Comparison of ENCODE assay signal across 25 cellular contexts in genomic region chr11:123110397-123110796, GRCh38. TPM values are rescaled to one million over a fixed set of nuclear protein-coding genes. Genes with fewer than 3 reads are reported as not detected.
A peak's percentile ranks its signal among the peaks of the same experiment; 100 is the strongest.
DNase-seq lines count a peak whose midpoint lies in the region; ATAC-seq, FAIRE-seq and TF ChIP-seq lines count a peak whose summit lies in the region.
"Had no signal": no experiment of that assay in that cellular context is flagged by ENCODE, and none has a peak within 500 bp of the region (broad histone marks: within the 10 kb centered on the region; RNA-seq: fewer than 3 reads in every experiment).

No MANE protein-coding gene starts in this region.

- WGBS in IMR-90 (ENCODE audit: extremely low coverage in 2 of 2, insufficient read length in 1 of 2), 2 experiments = 100% methylated on average over 1 of the region's 8 CpGs; no CpG with 5 or more reads in 1 of the 2 experiments
- WGBS in small intestine, 3 donors = 24 to 65% (median 39%) methylated on average over 8 of the region's 8 CpGs

- no peak for TF ChIP-seq RAD21 in IMR-90 (IDR thresholded peaks at IDR 0.05; ENCODE audit: low read length)

- no peaks in the 10 kb centered on the region for H3K36me3 Mint-ChIP-seq in CD4-positive, alpha-beta memory T cell
- H3K36me3 Mint-ChIP-seq: CD14-positive monocyte had no signal

- ATAC-seq in IMR-90 (ENCODE audit: low read depth) = no peak
- no peak for ATAC-seq in HG03025 (IDR thresholded peaks at IDR 0.05; ENCODE audit: low FRiP score, unreplicated experiment)
- ATAC-seq: activated CD4-positive, CD25-positive, alpha-beta regulatory T cell treated with anti-CD3 and anti-CD28 coated beads, Interleukin-2, amount 50 U/mL, for 24 hours had no signal

- BruUV-seq in IMR-90 (replicated peaks; lab: Mats Ljungman, UMichigan) = no TSS peak

- H3K4me2 ChIP-seq in IMR-90 (ENCODE audit: low read depth, low read length) = no peak overlapping the region

- no peaks in the 10 kb centered on the region for H4K20me1 ChIP-seq in IMR-90 (ENCODE audit: insufficient read depth, low read length)

- no peaks in the 10 kb centered on the region for H3K9me3 ChIP-seq in CD4-positive, alpha-beta memory T cell (ENCODE audit: control insufficient read depth in 1 of 2, low read length in 2 of 2)
- H3K9me3 ChIP-seq in IMR-90 (ENCODE audit: control insufficient read depth, insufficient read depth, low read length) (no peaks in the 10 kb centered on the region), small intestine (ENCODE audit: control insufficient read depth, low read depth) (no peaks in the 10 kb centered on the region)
- H3K9me3 ChIP-seq: breast epithelium, colonic mucosa, transverse colon had no signal

- no peak for TF ChIP-seq CTCF in IMR-90 (conservative IDR thresholded peaks at IDR 0.05; ENCODE audit: low read depth, low read length)

- H3K27ac Mint-ChIP-seq in CD4-positive, alpha-beta memory T cell = no peak overlapping the region

- H3K79me1 ChIP-seq in IMR-90 (ENCODE audit: low read depth in 1 of 2, low read length in 2 of 2) = peaks cover 44 to 81% of the 10 kb centered on the region in 2 experiments

- in situ Hi-C loops in IMR-90 (cut with MboI; ENCODE audit: low sequenced_read_pairs) = loop anchor here (5.0 kb wide), 1 partner anchor 137 kb away; no protein-coding TSS in a partner anchor

- no peak overlapping the region for H4K5ac ChIP-seq in IMR-90 (ENCODE audit: low read depth, low read length)

- H3K56ac ChIP-seq in IMR-90 (ENCODE audit: extremely low read depth, insufficient read depth, low read length) = no peak overlapping the region

- H2BK20ac ChIP-seq in IMR-90 (ENCODE audit: low read depth, low read length) = no peak overlapping the region

- no peak overlapping the region for H3K18ac ChIP-seq in IMR-90 (ENCODE audit: low read depth, low read length)

- CTCF ChIA-PET in CD4-positive, alpha-beta memory T cell (lab: Charles Lee; ENCODE audit: partially characterized antibody) = interaction anchor here (0.6 to 16.6 kb wide), 22 partner anchors 9 to 368 kb away, joined by 3 to 414 read pairs (median 6); partner anchors contain the start of gene HSPA8
- CTCF ChIA-PET in IMR-90 (lab: Yijun Ruan, JAX) = interaction anchor here (1.4 to 5.0 kb wide), 3 partner anchors 55 to 136 kb away, joined by 6 to 42 read pairs (median 10); no protein-coding TSS in a partner anchor

- no peak overlapping the region for H3K14ac ChIP-seq in IMR-90 (replicated peaks; ENCODE audit: low read depth, low read length)

- H3K27me3 ChIP-seq in CD4-positive, alpha-beta memory T cell (ENCODE audit: insufficient read depth, low read length) = no peaks in the 10 kb centered on the region
- H3K27me3 ChIP-seq in IMR-90 (ENCODE audit: control insufficient read depth, insufficient read depth, low read length) (no peaks in the 10 kb centered on the region), small intestine (ENCODE audit: control insufficient read depth in 2 of 2, insufficient read depth in 2 of 2, low read length in 2 of 2) (no peaks in the 10 kb centered on the region)
- H3K27me3 ChIP-seq: breast epithelium, colonic mucosa, transverse colon had no signal

- H3K9ac ChIP-seq in IMR-90 (ENCODE audit: low read depth, low read length) = no peak overlapping the region

- peaks cover 0 to under 1% (median 0%) of the 10 kb centered on the region in 8 donors for H3K9me3 Mint-ChIP-seq in CD4-positive, alpha-beta memory T cell

- no peak overlapping the region for H2BK15ac ChIP-seq in IMR-90 (ENCODE audit: low read depth, low read length)

- H3K4ac ChIP-seq in IMR-90 (ENCODE audit: low read depth, low read length) = no peak overlapping the region

- no peak overlapping the region for H2BK120ac ChIP-seq in IMR-90 (ENCODE audit: low read depth, low read length)

- no peaks in the 10 kb centered on the region for H3K36me3 ChIP-seq in CD4-positive, alpha-beta memory T cell (ENCODE audit: insufficient read depth, low read length)
- peaks cover 25% of the 10 kb centered on the region for H3K36me3 ChIP-seq in IMR-90 (ENCODE audit: control insufficient read depth, insufficient read depth, low read length)
- H3K36me3 ChIP-seq in small intestine (ENCODE audit: control insufficient read depth in 2 of 2, insufficient read depth in 2 of 2, low read length in 2 of 2) = no peaks in the 10 kb centered on the region
- H3K36me3 ChIP-seq: breast epithelium, colonic mucosa, transverse colon had no signal

- 0 out of 2 replicates have a peak overlapping the region, but pooled peaks have one; percentile 20 for H2AK5ac ChIP-seq in IMR-90 (ENCODE audit: low read depth, low read length)

- peaks cover 5 to 9% (median 6%) of the 10 kb centered on the region in 4 donors for H3K4me1 Mint-ChIP-seq in CD4-positive, alpha-beta memory T cell

- H2BK5ac ChIP-seq in IMR-90 (ENCODE audit: low read depth, low read length, poor library complexity, severe bottlenecking) = no peak overlapping the region

- no peak for DNase-seq in CD4-positive, alpha-beta memory T cell
- no peak for DNase-seq in IMR-90
- DNase-seq in left kidney (ENCODE audit: low read depth, low spot score) = peak; percentile 73
- peak; percentile 43 for DNase-seq in small intestine
- DNase-seq in C1 segment of cervical spinal cord (lab: John Stamatoyannopoulos, UW) = no peak
- DNase-seq in activated CD4-positive, CD25-positive, alpha-beta regulatory T cell treated with anti-CD3 and anti-CD28 coated beads, Interleukin-2, amount 50 U/mL, for 72 hours = no peak
- DNase-seq: activated effector memory CD4-positive, alpha-beta T cell treated with anti-CD3 and anti-CD28 coated beads, Interleukin-2, amount 50 U/mL, for 16 hours; activated T-cell treated with anti-CD3 and anti-CD28 coated beads, Interleukin-2, amount 50 U/mL, for 1 hour; amniotic stem cell; colonic mucosa; DMS 273 treated with DMSO at 0.1 percent for 48 hours; effector memory CD4-positive, alpha-beta T cell; EL; foreskin fibroblast; left cardiac atrium; mammary epithelial cell; MV-4-11; NCI-H446 treated with DMSO at 0.1 percent for 48 hours; T-helper 1 cell; transverse colon had no signal

- peak overlapping the region in 5 of 8 donors; percentile 7 to 57 (median 23) for H3K4me3 Mint-ChIP-seq in CD4-positive, alpha-beta memory T cell
- H3K4me3 Mint-ChIP-seq: CD14-positive monocyte had no signal

- no peak overlapping the region for H4K91ac ChIP-seq in IMR-90 (ENCODE audit: insufficient read depth, low read depth, low read length)

- FAIRE-seq in small intestine (lab: Jason Lieb, UNC) = no peak
- FAIRE-seq: GM12891 had no signal

- H2AK9ac ChIP-seq in IMR-90 (replicated peaks; ENCODE audit: low read depth, low read length, poor library complexity) = no peak overlapping the region

- intact Hi-C loops in CD4-positive, alpha-beta memory T cell (cut with micrococcal nuclease) = no loop called here
- intact Hi-C loops in IMR-90 (cut with micrococcal nuclease) = loop anchor here (2.0 to 5.0 kb wide), 2 partner anchors 56 to 82 kb away; no protein-coding TSS in a partner anchor

- no peaks in the 10 kb centered on the region for H3K27me3 Mint-ChIP-seq in CD4-positive, alpha-beta memory T cell

- no peak overlapping the region for H3K27ac ChIP-seq in CD4-positive, alpha-beta memory T cell (ENCODE audit: low read depth, low read length)
- H3K27ac ChIP-seq in IMR-90 (ENCODE audit: insufficient read depth, low read length) (no peak overlapping the region), small intestine (ENCODE audit: low read depth in 1 of 2, low read length in 1 of 2) (no peak overlapping the region)
- H3K27ac ChIP-seq: colonic mucosa had no signal

- H3K23ac ChIP-seq in IMR-90 (ENCODE audit: low read depth, low read length) = no peak overlapping the region

- TF ChIP-seq POLR2A in IMR-90 (IDR thresholded peaks at IDR 0.05; ENCODE audit: low read depth, low read length) = no peak

- H3K4me1 ChIP-seq in CD4-positive, alpha-beta memory T cell (ENCODE audit: insufficient read depth, low read length) = peaks cover 5% of the 10 kb centered on the region
- H3K4me1 ChIP-seq in IMR-90 (ENCODE audit: control insufficient read depth, insufficient read depth, low read length) (peaks cover 13% of the 10 kb centered on the region), small intestine (ENCODE audit: control insufficient read depth in 2 of 2, insufficient read depth in 1 of 2, low read depth in 1 of 2, low read length in 1 of 2) (no peaks in the 10 kb centered on the region)
- H3K4me1 ChIP-seq: colonic mucosa had no signal

- POLR2A ChIA-PET in CD4-positive, alpha-beta memory T cell (lab: Charles Lee; ENCODE audit: partially characterized antibody) = interaction anchor here (0.6 to 2.2 kb wide), 8 partner anchors 10 to 137 kb away, joined by 3 to 8 read pairs (median 4); partner anchors contain the start of gene HSPA8
- POLR2A ChIA-PET in IMR-90 (lab: Charles Lee; ENCODE audit: unreplicated experiment) = no interaction called here

- H4K8ac ChIP-seq in IMR-90 (ENCODE audit: low read depth in 2 of 2, low read length in 2 of 2) = peak overlapping the region in 1 of 2 experiments; percentile 15; a peak in 1 of 4 replicates

- dilution Hi-C loops in IMR-90 (cut with HindIII; ENCODE audit: low sequenced_read_pairs, unreplicated experiment) = loop anchor here (25.0 kb wide), 1 partner anchor 152 kb away; no protein-coding TSS in a partner anchor

- peaks cover 14% of the 10 kb centered on the region for H3K9me1 ChIP-seq in IMR-90 (ENCODE audit: insufficient read depth, low read length)

- no peak overlapping the region for H2AFZ ChIP-seq in IMR-90 (replicated peaks; ENCODE audit: low read length, poor library complexity)

- H3K4me3 ChIP-seq in CD4-positive, alpha-beta memory T cell (ENCODE audit: low read length in 2 of 2) = no peak overlapping the region
- H3K4me3 ChIP-seq in IMR-90 (ENCODE audit: insufficient read depth, low read depth, low read length) = no peak overlapping the region
- H3K4me3 ChIP-seq in small intestine (ENCODE audit: low read depth in 1 of 2, low read length in 2 of 2) = no peak overlapping the region
- H3K4me3 ChIP-seq: breast epithelium, colonic mucosa, transverse colon had no signal

TF ChIP-seq in IMR-90, 13 proteins besides CTCF, POLR2A, EP300 and RAD21 (continues in another document):
- no peak for TF ChIP-seq CHD1 (IDR thresholded peaks at IDR 0.05; ENCODE audit: low read depth, low read length)

RNA-seq across cellular contexts. Expression of gene HSPA8, which starts 48.5 kb away (rescaled TPM):
- total RNA-seq in CD4-positive, alpha-beta memory T cell = 100 to 1,000 TPM; 809 to 852 TPM
- 1,000 to 10,000 TPM; 1,622 to 1,778 TPM for polyA plus RNA-seq in CD4-positive, alpha-beta memory T cell
- total RNA-seq in IMR-90 (2012; rRNA removed) = 4,053 and 4,346 TPM in 2 replicates
- polyA plus RNA-seq in IMR-90 (2012; rRNA removed) (2,309 and 2,607 TPM in 2 replicates), small intestine (100 to 1,000 TPM; 389 to 590 (median 518) TPM)
- 891 and 1,297 TPM in 2 replicates for polyA plus RNA-seq in IMR-90 (2012; cell fraction: cytosol; rRNA removed)
- 378 and 1,026 TPM in 2 replicates for polyA plus RNA-seq in IMR-90 (2012; cell fraction: nucleus; rRNA removed; ENCODE audit: low replicate concordance)

Comparison
In these comparisons a context has a peak if more than half of its experiments do, and no peak if none do; other contexts are left out.
1. DNase-seq: peak in left kidney (single experiment) and small intestine (single experiment); none in CD4-positive, alpha-beta memory T cell (0 of 5), IMR-90 (single experiment), C1 segment of cervical spinal cord (0 of 14) and activated CD4-positive, CD25-positive, alpha-beta regulatory T cell treated with anti-CD3 and anti-CD28 coated beads, Interleukin-2, amount 50 U/mL, for 72 hours (single experiment).